Comparison of ENCODE assay signal across 8 cellular contexts in genomic region chr6:166862978-166863530, GRCh38.
DNase-seq lines count a peak whose midpoint lies in the region; ATAC-seq, FAIRE-seq and TF ChIP-seq lines count a peak whose summit lies in the region.

No MANE protein-coding gene starts in this region.

- H4K8ac ChIP-seq in trophoblast cell (ENCODE audit: low read depth, low read length), result no peak overlapping the region

- H3K27ac ChIP-seq in ectodermal cell (ENCODE audit: insufficient read depth, low read depth, low read length, poor library complexity, severe bottlenecking) (no peak overlapping the region), trophoblast cell (ENCODE audit: low read depth, low read length) (no peak overlapping the region)

- DNase-seq in trophoblast cell (no peak), HT-29 (ENCODE audit: low spot score) (no peak), mesenteric fat pad (ENCODE audit: low spot score) (no peak), GM12892 (ENCODE audit: insufficient read length) (no peak), kidney glomerular epithelial cell (lab: John Stamatoyannopoulos, UW) (no peak)

- H3K4me3 ChIP-seq in ectodermal cell (ENCODE audit: insufficient read depth, low read depth, low read length) (peak overlapping the region; percentile 61), trophoblast cell (ENCODE audit: low read depth, low read length) (peak overlapping the region; percentile 71)

- 20% methylated on average over 21 of the region's 21 CpGs for WGBS in ectodermal cell, 2 experiments
- WGBS in trophoblast cell (ENCODE audit: extremely low coverage, insufficient coverage, insufficient read length), result no CpG with 5 or more reads among the region's 21 CpGs

- H2AK5ac ChIP-seq in trophoblast cell (ENCODE audit: low read length), result no peak overlapping the region

- H3K27me3 ChIP-seq in ectodermal cell (ENCODE audit: control insufficient read depth, insufficient read depth, low read length, poor library complexity, severe bottlenecking), result peaks cover 11% of the 10 kb centered on the region
- peaks cover 7% of the 10 kb centered on the region for H3K27me3 ChIP-seq in trophoblast cell (ENCODE audit: insufficient read depth, low read length)

- no peaks in the 10 kb centered on the region for H3K79me1 ChIP-seq in trophoblast cell (ENCODE audit: low read length)

- no peak overlapping the region for H2BK5ac ChIP-seq in trophoblast cell (ENCODE audit: low read depth, low read length, poor library complexity)

- H3K36me3 ChIP-seq in ectodermal cell (ENCODE audit: control insufficient read depth, insufficient read depth, low read length) (no peaks in the 10 kb centered on the region), trophoblast cell (ENCODE audit: control insufficient read depth in 1 of 2, insufficient read depth in 2 of 2, low read length in 2 of 2) (no peaks in the 10 kb centered on the region)

- H3K4ac ChIP-seq in trophoblast cell (ENCODE audit: low read depth, low read length), result no peak overlapping the region

- H3K9me3 ChIP-seq in ectodermal cell (ENCODE audit: control insufficient read depth, low read length), result no peaks in the 10 kb centered on the region
- H3K9me3 ChIP-seq in trophoblast cell (ENCODE audit: insufficient read depth, low read depth, low read length), result peaks cover 2% of the 10 kb centered on the region

- H3K18ac ChIP-seq in trophoblast cell (ENCODE audit: low read length), result no peak overlapping the region

- H2BK12ac ChIP-seq in trophoblast cell (ENCODE audit: low read length), result no peak overlapping the region

- H4K91ac ChIP-seq in trophoblast cell (ENCODE audit: low read depth, low read length), result no peak overlapping the region

- ATAC-seq in GM18868 (IDR thresholded peaks at IDR 0.05; ENCODE audit: unreplicated experiment) (peak; percentile 36), HG03025 (IDR thresholded peaks at IDR 0.05; ENCODE audit: low FRiP score, unreplicated experiment) (peak; percentile 26)

- no peak for FAIRE-seq in GM12892 (lab: Jason Lieb, UNC)

- H4K12ac ChIP-seq in trophoblast cell (ENCODE audit: low read depth, low read length), result no peak overlapping the region

- H3K9ac ChIP-seq in trophoblast cell (ENCODE audit: low read length), result peak overlapping the region; percentile 56

- TF ChIP-seq POLR2A in GM12892 (IDR thresholded peaks at IDR 0.05; ENCODE audit: low read depth, low read length), result no peak

- peak overlapping the region; percentile 81 for H3K4me2 ChIP-seq in trophoblast cell (ENCODE audit: low read length)

- H3K4me1 ChIP-seq in ectodermal cell (ENCODE audit: control insufficient read depth, insufficient read depth, low read length) (no peaks in the 10 kb centered on the region), trophoblast cell (ENCODE audit: control insufficient read depth in 1 of 2, insufficient read depth in 2 of 2, low read length in 2 of 2) (peaks cover 3 to 4% of the 10 kb centered on the region in 2 experiments)

- no peak overlapping the region for H2AFZ ChIP-seq in trophoblast cell (ENCODE audit: insufficient read depth, low read length, poor library complexity)

- no peaks in the 10 kb centered on the region for H3K79me2 ChIP-seq in trophoblast cell (ENCODE audit: control insufficient read depth, insufficient read depth, low read length, poor library complexity)

- H3K14ac ChIP-seq in trophoblast cell (ENCODE audit: low read length), result no peak overlapping the region

- H2BK120ac ChIP-seq in trophoblast cell (ENCODE audit: insufficient read depth, low read length, poor library complexity), result no peak overlapping the region

- H3K23ac ChIP-seq in trophoblast cell (ENCODE audit: low read length), result no peak overlapping the region
